In genomic region chr12:116881325-116881866, GRCh38 we compare ENCODE assay signal across 8 cellular contexts. TPM values are rescaled to one million over a fixed set of nuclear protein-coding genes. Genes with fewer than 3 reads are reported as not detected.
A peak's percentile ranks its signal among the peaks of the same experiment; 100 is the strongest.
DNase-seq lines count a peak whose midpoint lies in the region; ATAC-seq, FAIRE-seq and TF ChIP-seq lines count a peak whose summit lies in the region.

HRK (minus strand) TSS chr12:116881441; CDS start chr12:116881307, 134 bp downstream.

- H3K9ac ChIP-seq in astrocyte (ENCODE audit: low read length) (no peak within 1 kb of the TSS), neural cell (ENCODE audit: low read length) (peak within 1 kb of the TSS; percentile 60)

- ATAC-seq in GM21717 (IDR thresholded peaks at IDR 0.05; ENCODE audit: unreplicated experiment) = no peak

- H3K9me3 ChIP-seq in astrocyte (ENCODE audit: insufficient read depth, low read depth, low read length) (no peaks in the 10 kb centered on the region), neural cell (ENCODE audit: low read length) (no peaks in the 10 kb centered on the region)

- H3K4me3 ChIP-seq in astrocyte (ENCODE audit: insufficient read depth, low read depth, low read length) (peak within 1 kb of the TSS; percentile 23), neural cell (ENCODE audit: low read length) (peak within 1 kb of the TSS; percentile 73)

- H3K27ac ChIP-seq in astrocyte (ENCODE audit: low read depth, low read length) (no peak within 1 kb of the TSS), neural cell (ENCODE audit: low read length) (no peak within 1 kb of the TSS)

- DNase-seq in activated CD4-positive, alpha-beta T cell treated with anti-CD3 and anti-CD28 coated beads, Interleukin-2, amount 10 ng/mL, durations not matched to agents 7 days and 5 days = no peak
- DNase-seq in activated CD4-positive, alpha-beta T cell treated with anti-CD3 and anti-CD28 coated beads for 48 hours = no peak
- DNase-seq in LoVo (ENCODE audit: low spot score) (peak; percentile 52), astrocyte (ENCODE audit: low read depth) (no peak), NCI-H187 treated with DMSO at 0.1 percent for 48 hours (lab: John Stamatoyannopoulos, UW) (no peak), middle frontal gyrus (ENCODE audit: extremely low spot score, low spot score) (no peak)

- H3K4me1 ChIP-seq in astrocyte (ENCODE audit: insufficient read depth, low read length) = peaks cover 13% of the 10 kb centered on the region

- no peak for TF ChIP-seq RAD21 in neural cell (conservative IDR thresholded peaks at IDR 0.05)

- no peaks in the 10 kb centered on the region for H3F3A ChIP-seq in neural cell (ENCODE audit: insufficient read depth, low read length, poor library complexity, severe bottlenecking)

- peaks cover 2% of the 10 kb centered on the region for H3K36me3 Mint-ChIP-seq in activated CD4-positive, alpha-beta T cell treated with anti-CD3 and anti-CD28 coated beads, Interleukin-2, amount 10 ng/mL, durations not matched to agents 7 days and 5 days (ENCODE audit: low read depth)
- H3K36me3 Mint-ChIP-seq in astrocyte (ENCODE audit: low read depth, unreplicated experiment) = no peaks in the 10 kb centered on the region

- H3K27me3 ChIP-seq in astrocyte (ENCODE audit: insufficient read depth, low read length) (peaks cover 69% of the 10 kb centered on the region), neural cell (ENCODE audit: insufficient read depth, low read depth, low read length) (peaks cover 81% of the 10 kb centered on the region)

- H3K4me2 ChIP-seq in astrocyte (ENCODE audit: low read length) = peak within 1 kb of the TSS; percentile 80
- peak within 1 kb of the TSS; percentile 69 for H3K4me2 ChIP-seq in neural cell (ENCODE audit: low read length)

- CTCF ChIA-PET in activated CD4-positive, alpha-beta T cell treated with anti-CD3 and anti-CD28 coated beads, Interleukin-2, amount 10 ng/mL, durations not matched to agents 7 days and 5 days (lab: Charles Lee) = interaction anchor here (0.9 to 1.4 kb wide), 2 partner anchors 15 to 24 kb away, joined by 3 read pairs; no protein-coding TSS in a partner anchor

- no peak for TF ChIP-seq CTCF in astrocyte (IDR thresholded peaks at IDR 0.05; ENCODE audit: insufficient read depth, low read depth, low read length)
- TF ChIP-seq CTCF in neural cell (IDR thresholded peaks at IDR 0.05; ENCODE audit: poor library complexity, severe bottlenecking) = no peak

- POLR2A ChIA-PET in activated CD4-positive, alpha-beta T cell treated with anti-CD3 and anti-CD28 coated beads, Interleukin-2, amount 10 ng/mL, durations not matched to agents 7 days and 5 days (lab: Charles Lee) = no interaction called here

- no peaks in the 10 kb centered on the region for H3K9me2 ChIP-seq in neural cell (ENCODE audit: insufficient read depth, low read length)

- H3K36me3 ChIP-seq in astrocyte (ENCODE audit: insufficient read depth, low read length) = no peaks in the 10 kb centered on the region
- H3K36me3 ChIP-seq in neural cell (ENCODE audit: insufficient read depth, low read length) = no peaks in the 10 kb centered on the region

- peaks cover 3% of the 10 kb centered on the region for H4K20me1 ChIP-seq in astrocyte (ENCODE audit: insufficient read depth, low read length)
- H4K20me1 ChIP-seq in neural cell (ENCODE audit: insufficient read depth) = no peaks in the 10 kb centered on the region

- H3K4me3 Mint-ChIP-seq in activated CD4-positive, alpha-beta T cell treated with anti-CD3 and anti-CD28 coated beads, Interleukin-2, amount 10 ng/mL, durations not matched to agents 7 days and 5 days = peak within 1 kb of the TSS; percentile 78
- H3K4me3 Mint-ChIP-seq in astrocyte (ENCODE audit: unreplicated experiment) = peak within 1 kb of the TSS; percentile 93

- H2AFZ ChIP-seq in astrocyte (ENCODE audit: low read depth, low read length) (no peak within 1 kb of the TSS), neural cell (ENCODE audit: low read depth, low read length) (no peak within 1 kb of the TSS)

- peaks cover 73% of the 10 kb centered on the region for H3K27me3 Mint-ChIP-seq in activated CD4-positive, alpha-beta T cell treated with anti-CD3 and anti-CD28 coated beads, Interleukin-2, amount 10 ng/mL, durations not matched to agents 7 days and 5 days
- peaks cover 49% of the 10 kb centered on the region for H3K27me3 Mint-ChIP-seq in astrocyte (ENCODE audit: low read depth, unreplicated experiment)

- peaks cover 35% of the 10 kb centered on the region for H3K4me1 Mint-ChIP-seq in activated CD4-positive, alpha-beta T cell treated with anti-CD3 and anti-CD28 coated beads, Interleukin-2, amount 10 ng/mL, durations not matched to agents 7 days and 5 days
- peaks cover 18% of the 10 kb centered on the region for H3K4me1 Mint-ChIP-seq in astrocyte (ENCODE audit: low read depth, unreplicated experiment)

- no peak for TF ChIP-seq EP300 in neural cell (conservative IDR thresholded peaks at IDR 0.05; ENCODE audit: poor library complexity, severe bottlenecking)

- H3K27ac Mint-ChIP-seq in activated CD4-positive, alpha-beta T cell treated with anti-CD3 and anti-CD28 coated beads, Interleukin-2, amount 10 ng/mL, durations not matched to agents 7 days and 5 days = peak within 1 kb of the TSS; percentile 68
- H3K27ac Mint-ChIP-seq in astrocyte (ENCODE audit: unreplicated experiment) = peak within 1 kb of the TSS; percentile 78

- no peaks in the 10 kb centered on the region for H3K9me3 Mint-ChIP-seq in activated CD4-positive, alpha-beta T cell treated with anti-CD3 and anti-CD28 coated beads, Interleukin-2, amount 10 ng/mL, durations not matched to agents 7 days and 5 days
- peaks cover 3% of the 10 kb centered on the region for H3K9me3 Mint-ChIP-seq in astrocyte (ENCODE audit: unreplicated experiment)

- H3K79me2 ChIP-seq in astrocyte (ENCODE audit: insufficient read depth, low read length) (no peaks in the 10 kb centered on the region), neural cell (replicated peaks; ENCODE audit: insufficient read depth, low read length) (no peaks in the 10 kb centered on the region)

- no peak for FAIRE-seq in astrocyte (lab: Jason Lieb, UNC)

TF ChIP-seq in neural cell, 6 proteins besides CTCF, POLR2A, EP300 and RAD21:
- no peak for TF ChIP-seq REST (IDR thresholded peaks at IDR 0.05; ENCODE audit: borderline replicate concordance)
- TF ChIP-seq SMC3 (conservative IDR thresholded peaks at IDR 0.05; ENCODE audit: poor library complexity) = no peak
- TF ChIP-seq POLR2AphosphoS5 (IDR thresholded peaks at IDR 0.05) = no peak
- no peak for TF ChIP-seq MXI1 (conservative IDR thresholded peaks at IDR 0.05; ENCODE audit: poor library complexity, severe bottlenecking)
- TF ChIP-seq EZH2 (IDR thresholded peaks at IDR 0.05; ENCODE audit: borderline replicate concordance, insufficient read depth, low read length, poor library complexity, severe bottlenecking) = no peak
- TF ChIP-seq TAF1 (IDR thresholded peaks at IDR 0.05; ENCODE audit: low read depth) = no peak
TF ChIP-seq in neural cell: peak in this region for 0.

RNA-seq across cellular contexts. Expression of gene HRK, which starts in this region (rescaled TPM):
- total RNA-seq in activated CD4-positive, alpha-beta T cell treated with anti-CD3 and anti-CD28 coated beads, Interleukin-2, amount 10 ng/mL, durations not matched to agents 7 days and 5 days = not detected
- total RNA-seq in astrocyte = 1.3 and 2.1 TPM in 2 replicates
- polyA plus RNA-seq in neural cell = 0.96 and 1.4 TPM in 2 replicates
- 0.97 and 1.2 TPM in 2 replicates for polyA minus RNA-seq in neural cell
